Comparison of ENCODE assay signal across 17 cellular contexts in the genomic region with DNA sequence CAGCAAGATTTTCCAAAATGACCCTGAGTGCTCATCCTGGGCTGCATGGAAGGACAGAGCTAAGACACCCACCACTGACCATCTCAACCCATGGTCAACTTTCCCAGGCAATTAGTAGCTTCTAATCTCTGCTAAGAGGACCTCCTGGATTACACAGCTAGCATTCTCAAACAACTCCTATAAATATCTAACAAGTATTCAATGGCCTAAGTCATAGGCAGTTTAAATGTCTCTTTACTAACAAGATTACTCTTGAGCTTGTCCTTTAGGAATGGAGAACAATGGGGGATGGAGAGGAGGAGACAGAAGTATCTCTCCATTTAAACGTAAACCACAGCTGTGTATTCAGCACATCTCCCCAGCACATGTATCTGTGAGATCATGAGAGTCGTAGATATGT.
DNase-seq lines count a peak whose midpoint lies in the region; ATAC-seq and TF ChIP-seq lines count a peak whose summit lies in the region.
"Had no signal": no experiment of that assay in that cellular context is flagged by ENCODE, and none has a peak within 500 bp of the region (broad histone marks: within the 10 kb centered on the region; RNA-seq: fewer than 3 reads in every experiment).

No MANE protein-coding gene starts in this region.

- H3K4me1 ChIP-seq in PC-3 (ENCODE audit: insufficient read depth, low read length) (peaks cover 9% of the 10 kb centered on the region; the same call in 1 of the 2 replicates), ascending aorta (peaks cover 0 to 9% of the 10 kb centered on the region in 2 donors), suprapubic skin (no peaks in the 10 kb centered on the region)
- H3K4me1 ChIP-seq: BLaER1 treated with 17β-estradiol and CSF1 and Interleukin-3, amounts not matched to agents 10 nM and 100 nM had no signal

- DNase-seq in PC-3 (no peak), ascending aorta (ENCODE audit: low spot score in 2 of 2) (no peak), suprapubic skin (ENCODE audit: low spot score in 2 of 2) (no peak), glomerular visceral epithelial cell (ENCODE audit: extremely low spot score) (no peak), medulla oblongata (ENCODE audit: extremely low spot score) (no peak), lower leg skin (ENCODE audit: low spot score in 2 of 2) (no peak)
- DNase-seq: CD8-positive, alpha-beta T cell; GOT3; MM.1S; NCI-H1092; NCI-H1436 treated with DMSO at 0.1 percent for 48 hours; NCI-H2029 treated with DMSO at 0.1 percent for 48 hours; OCI-M1; RPMI8226 had no signal

- no peaks in the 10 kb centered on the region for H3F3A ChIP-seq in PC-3 (ENCODE audit: low read length, unreplicated experiment)

- H3K27me3 ChIP-seq in PC-3 (ENCODE audit: low read length) (no peaks in the 10 kb centered on the region), ascending aorta (no peaks in the 10 kb centered on the region), layer of hippocampus (ENCODE audit: control insufficient read depth, insufficient read depth, low read length) (no peaks in the 10 kb centered on the region), suprapubic skin (no peaks in the 10 kb centered on the region)
- H3K27me3 ChIP-seq: BLaER1 treated with 17β-estradiol and CSF1 and Interleukin-3, amounts not matched to agents 10 nM and 100 nM had no signal

- H4K20me1 ChIP-seq in PC-3 (ENCODE audit: low read length) = no peaks in the 10 kb centered on the region

- WGBS in suprapubic skin = 92% methylated on average over 2 of the region's 2 CpGs
- 90 to 91% methylated on average over 2 of the region's 2 CpGs for WGBS in lower leg skin, 2 donors

- TF ChIP-seq EP300 in suprapubic skin (IDR thresholded peaks at IDR 0.05) = no peak

- no peaks in the 10 kb centered on the region for H3K9me3 ChIP-seq in PC-3 (ENCODE audit: low read length)
- no peaks in the 10 kb centered on the region for H3K9me3 ChIP-seq in ascending aorta
- H3K9me3 ChIP-seq in suprapubic skin = no peaks in the 10 kb centered on the region
- H3K9me3 ChIP-seq: BLaER1 treated with 17β-estradiol and CSF1 and Interleukin-3, amounts not matched to agents 10 nM and 100 nM had no signal

- ATAC-seq in PC-3 (no peak), esophagus mucosa (no peak)
- ATAC-seq: CD8-positive, alpha-beta T cell had no signal

- POLR2A ChIA-PET in PC-3 (lab: Charles Lee; ENCODE audit: unreplicated experiment) = no interaction called here

- H3K4me3 ChIP-seq in PC-3 (ENCODE audit: low read length) = no peak overlapping the region
- H3K4me3 ChIP-seq in ascending aorta = no peak overlapping the region
- no peak overlapping the region for H3K4me3 ChIP-seq in suprapubic skin
- H3K4me3 ChIP-seq in lower leg skin (ENCODE audit: low read depth, poor library complexity, severe bottlenecking) = no peak overlapping the region
- H3K4me3 ChIP-seq: BLaER1 treated with 17β-estradiol and CSF1 and Interleukin-3, amounts not matched to agents 10 nM and 100 nM had no signal

- H2AFZ ChIP-seq in PC-3 (ENCODE audit: low read length) = no peak overlapping the region

- CTCF ChIA-PET in PC-3 (lab: Charles Lee) = no interaction called here

- H3K27ac ChIP-seq in PC-3 (ENCODE audit: low read length) (no peak overlapping the region), ascending aorta (peak overlapping the region; percentile 60 to 62), layer of hippocampus (ENCODE audit: low read depth, low read length) (peak overlapping the region; percentile 35), suprapubic skin (peak overlapping the region; percentile 8)
- H3K27ac ChIP-seq: BLaER1 treated with 17β-estradiol and CSF1 and Interleukin-3, amounts not matched to agents 10 nM and 100 nM had no signal

- no peaks in the 10 kb centered on the region for H3K79me2 ChIP-seq in PC-3 (ENCODE audit: low read length)

- H3K9me2 ChIP-seq in PC-3 (replicated peaks; ENCODE audit: low read length) = no peaks in the 10 kb centered on the region

- H3K36me3 ChIP-seq in PC-3 (ENCODE audit: low read depth, low read length) (no peaks in the 10 kb centered on the region), ascending aorta (peaks cover 7 to 16% of the 10 kb centered on the region in 2 donors), suprapubic skin (peaks cover 20% of the 10 kb centered on the region)

- intact Hi-C loops in PC-3 (cut with micrococcal nuclease) (no loop called here), ascending aorta (cut with DNase I) (no loop called here), lower leg skin (cut with DNase I; ENCODE audit: low total_unique reads) (no loop called here)

- TF ChIP-seq CTCF in PC-3 (conservative IDR thresholded peaks at IDR 0.05; ENCODE audit: low read depth, low read length) (no peak), ascending aorta (IDR thresholded peaks at IDR 0.05) (no peak), suprapubic skin (IDR thresholded peaks at IDR 0.05) (no peak), lower leg skin (IDR thresholded peaks at IDR 0.05) (no peak)

- no peak overlapping the region for H3K4me2 ChIP-seq in PC-3 (ENCODE audit: low read length)
- H3K4me2 ChIP-seq: BLaER1 treated with 17β-estradiol and CSF1 and Interleukin-3, amounts not matched to agents 10 nM and 100 nM had no signal

- no peak for TF ChIP-seq POLR2A in suprapubic skin (IDR thresholded peaks at IDR 0.05)
- no peak for TF ChIP-seq POLR2A in lower leg skin (IDR thresholded peaks at IDR 0.05)

- H3K9ac ChIP-seq in PC-3 (ENCODE audit: low read length) = no peak overlapping the region
- H3K9ac ChIP-seq: BLaER1 treated with 17β-estradiol and CSF1 and Interleukin-3, amounts not matched to agents 10 nM and 100 nM had no signal

- TSS peak; percentile 16 for BruUV-seq in PC-3 (replicated peaks; lab: Mats Ljungman, UMichigan)
